1 cellular context compared by ENCODE assay signal in the genomic region with DNA sequence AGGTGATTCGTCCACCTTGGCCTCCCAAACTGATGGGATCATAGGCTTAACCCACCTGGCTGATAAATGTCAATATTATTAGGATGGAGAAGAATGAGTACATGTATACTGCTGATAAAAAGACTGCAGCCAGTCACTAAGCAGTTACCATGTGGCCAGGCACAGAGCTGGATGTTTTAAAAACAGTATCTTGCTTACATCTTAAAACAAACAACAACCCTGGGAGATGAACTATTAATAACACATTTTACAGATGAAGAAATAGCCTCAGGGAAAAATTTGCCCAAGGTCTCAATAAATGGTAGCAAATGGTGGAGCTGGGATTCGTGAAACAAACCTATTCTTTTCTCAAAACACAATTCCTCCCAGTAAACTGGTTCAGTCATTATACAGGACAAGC.
TF ChIP-seq lines count a peak whose summit lies in the region.

No MANE protein-coding gene starts in this region.

TF ChIP-seq in SK-N-SH treated with all-trans-retinoic acid at 6 μM for 48 hours, 23 proteins besides CTCF, POLR2A, EP300 and RAD21 (continued from another document):
- TF ChIP-seq, protein P1, sequence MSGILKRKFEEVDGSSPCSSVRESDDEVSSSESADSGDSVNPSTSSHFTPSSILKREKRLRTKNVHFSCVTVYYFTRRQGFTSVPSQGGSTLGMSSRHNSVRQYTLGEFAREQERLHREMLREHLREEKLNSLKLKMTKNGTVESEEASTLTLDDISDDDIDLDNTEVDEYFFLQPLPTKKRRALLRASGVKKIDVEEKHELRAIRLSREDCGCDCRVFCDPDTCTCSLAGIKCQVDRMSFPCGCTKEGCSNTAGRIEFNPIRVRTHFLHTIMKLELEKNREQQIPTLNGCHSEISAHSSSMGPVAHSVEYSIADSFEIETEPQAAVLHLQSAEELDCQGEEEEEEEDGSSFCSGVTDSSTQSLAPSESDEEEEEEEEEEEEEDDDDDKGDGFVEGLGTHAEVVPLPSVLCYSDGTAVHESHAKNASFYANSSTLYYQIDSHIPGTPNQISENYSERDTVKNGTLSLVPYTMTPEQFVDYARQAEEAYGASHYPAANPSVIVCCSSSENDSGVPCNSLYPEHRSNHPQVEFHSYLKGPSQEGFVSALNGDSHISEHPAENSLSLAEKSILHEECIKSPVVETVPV (CRISPR knock-in tag; IDR thresholded peaks at IDR 0.05), result no peak
- TF ChIP-seq ISL1 (CRISPR knock-in tag; IDR thresholded peaks at IDR 0.05), result no peak
- TF ChIP-seq, protein P2, sequence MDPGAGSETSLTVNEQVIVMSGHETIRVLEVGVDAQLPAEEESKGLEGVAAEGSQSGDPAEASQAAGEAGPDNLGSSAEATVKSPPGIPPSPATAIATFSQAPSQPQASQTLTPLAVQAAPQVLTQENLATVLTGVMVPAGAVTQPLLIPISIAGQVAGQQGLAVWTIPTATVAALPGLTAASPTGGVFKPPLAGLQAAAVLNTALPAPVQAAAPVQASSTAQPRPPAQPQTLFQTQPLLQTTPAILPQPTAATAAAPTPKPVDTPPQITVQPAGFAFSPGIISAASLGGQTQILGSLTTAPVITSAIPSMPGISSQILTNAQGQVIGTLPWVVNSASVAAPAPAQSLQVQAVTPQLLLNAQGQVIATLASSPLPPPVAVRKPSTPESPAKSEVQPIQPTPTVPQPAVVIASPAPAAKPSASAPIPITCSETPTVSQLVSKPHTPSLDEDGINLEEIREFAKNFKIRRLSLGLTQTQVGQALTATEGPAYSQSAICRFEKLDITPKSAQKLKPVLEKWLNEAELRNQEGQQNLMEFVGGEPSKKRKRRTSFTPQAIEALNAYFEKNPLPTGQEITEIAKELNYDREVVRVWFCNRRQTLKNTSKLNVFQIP (CRISPR knock-in tag; IDR thresholded peaks at IDR 0.05; ENCODE audit: borderline replicate concordance, low read depth), result no peak
